In the genomic region with DNA sequence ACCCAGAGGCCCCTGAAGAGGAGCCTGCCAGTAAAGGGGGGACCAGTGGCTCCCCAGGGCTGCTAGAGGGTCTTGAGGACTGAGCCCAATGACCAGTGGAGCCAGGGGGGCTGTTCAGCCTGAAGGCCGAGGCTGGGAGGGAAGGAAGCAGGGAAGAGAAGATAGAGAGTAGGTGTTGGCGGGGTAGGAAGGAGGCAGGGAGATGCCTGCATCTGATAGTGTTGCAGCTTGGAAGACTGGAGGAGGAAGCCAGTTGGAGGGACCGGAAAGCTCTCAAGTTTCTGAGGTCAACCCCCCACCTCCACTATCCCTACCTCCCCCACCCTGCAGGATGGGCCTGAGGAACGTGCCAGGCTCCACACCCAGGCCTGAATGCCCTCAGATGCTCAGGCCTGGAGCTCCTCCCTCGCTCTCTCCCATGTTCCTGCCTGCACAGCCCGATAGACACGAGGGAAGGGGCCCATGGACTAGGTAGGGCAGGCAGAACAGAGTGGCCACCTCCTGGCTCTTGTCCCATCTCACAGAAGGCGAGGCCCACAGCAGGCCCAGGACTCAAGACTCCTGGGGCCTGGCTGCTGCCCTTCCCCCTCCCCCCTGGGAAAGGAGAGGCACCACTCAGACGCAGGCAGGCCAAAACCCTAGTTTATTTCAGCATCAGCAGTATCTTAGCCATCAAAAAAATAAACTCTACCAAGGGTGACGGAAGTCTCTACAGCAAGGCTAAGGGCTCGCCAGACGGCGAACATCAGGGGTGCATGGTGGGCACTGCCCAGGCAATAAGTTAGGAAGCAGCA, we compare ENCODE assay signal across 8 cellular contexts. TPM values are rescaled to one million over a fixed set of nuclear protein-coding genes. Genes with fewer than 3 reads are reported as not detected.
DNase-seq lines count a peak whose midpoint lies in the region; ATAC-seq and TF ChIP-seq lines count a peak whose summit lies in the region.

No MANE protein-coding gene starts in this region.

- peaks cover 19% of the 10 kb centered on the region for H3K36me3 ChIP-seq in endodermal cell (ENCODE audit: control insufficient read depth, insufficient read depth, low read length)

- no peak for TF ChIP-seq CTCF in endodermal cell (conservative IDR thresholded peaks at IDR 0.05)
- no peak for TF ChIP-seq CTCF in osteocyte (IDR thresholded peaks at IDR 0.05)
- TF ChIP-seq CTCF in foreskin keratinocyte (conservative IDR thresholded peaks at IDR 0.05), result no peak

- H3K27me3 ChIP-seq in endodermal cell (ENCODE audit: control insufficient read depth, insufficient read depth, low read length, poor library complexity, severe bottlenecking) (peaks cover 11% of the 10 kb centered on the region), foreskin keratinocyte (peaks cover 42% of the 10 kb centered on the region)

- H3K9me3 Mint-ChIP-seq in endodermal cell, result no peaks in the 10 kb centered on the region
- no peaks in the 10 kb centered on the region for H3K9me3 Mint-ChIP-seq in osteocyte (ENCODE audit: unreplicated experiment)

- H3K4me3 Mint-ChIP-seq in endodermal cell, result peak overlapping the region; percentile 67
- H3K4me3 Mint-ChIP-seq in osteocyte (ENCODE audit: unreplicated experiment), result no peak overlapping the region

- H3K36me3 Mint-ChIP-seq in endodermal cell (ENCODE audit: low read depth) (peaks cover 14% of the 10 kb centered on the region), osteocyte (ENCODE audit: unreplicated experiment) (no peaks in the 10 kb centered on the region)

- H3K4me1 Mint-ChIP-seq in endodermal cell (peaks cover 15% of the 10 kb centered on the region), osteocyte (ENCODE audit: unreplicated experiment) (peaks cover 25% of the 10 kb centered on the region)

- H3K27ac ChIP-seq in endodermal cell (ENCODE audit: low read depth, low read length) (peak overlapping the region; percentile 44), foreskin keratinocyte (no peak overlapping the region)

- H3K4me1 ChIP-seq in endodermal cell (ENCODE audit: control insufficient read depth, insufficient read depth, low read length) (peaks cover 11% of the 10 kb centered on the region), foreskin keratinocyte (no peaks in the 10 kb centered on the region)

- no peak overlapping the region for H3K9ac ChIP-seq in endodermal cell (ENCODE audit: extremely low read depth, low read length, poor library complexity, severe bottlenecking)

- H3K4me3 ChIP-seq in endodermal cell (ENCODE audit: low read length), result no peak overlapping the region

- WGBS in endodermal cell (ENCODE audit: insufficient coverage in 1 of 2, insufficient read length in 1 of 2), 2 experiments, result 91% methylated on average over 9 to 13 of the region's 13 CpGs

- no peak for ATAC-seq in foreskin keratinocyte
- no peak for ATAC-seq in GM18873 (IDR thresholded peaks at IDR 0.05; ENCODE audit: low FRiP score, unreplicated experiment)

- H3K9me3 ChIP-seq in endodermal cell (ENCODE audit: control insufficient read depth, low read length), result no peaks in the 10 kb centered on the region

- H3K27ac Mint-ChIP-seq in endodermal cell (peak overlapping the region; percentile 79), osteocyte (ENCODE audit: unreplicated experiment) (peak overlapping the region; percentile 54)

- DNase-seq in EL (peak; percentile 45), NCI-H226 (peak; percentile 82), endodermal cell (no peak), osteocyte (ENCODE audit: extremely low spot score, unreplicated experiment) (no peak), foreskin keratinocyte (no peak), SKM-1 (lab: John Stamatoyannopoulos, UW; ENCODE audit: unreplicated experiment) (no peak)
- no peak for DNase-seq in activated effector memory CD4-positive, alpha-beta T cell treated with anti-CD3 and anti-CD28 coated beads, Interleukin-2, amount 50 U/mL, for 16 hours

- H3K27me3 Mint-ChIP-seq in endodermal cell (ENCODE audit: insufficient read depth), result peaks cover 10% of the 10 kb centered on the region
- H3K27me3 Mint-ChIP-seq in osteocyte (ENCODE audit: unreplicated experiment), result peaks cover 4% of the 10 kb centered on the region

RNA-seq across cellular contexts. Expression of gene CKB, which starts 3.4 kb away (rescaled TPM):
- total RNA-seq in endodermal cell (100 to 1,000 TPM; 602 to 920 TPM), osteocyte (25.4 and 31.4 TPM in 2 replicates), foreskin keratinocyte (1.8 and 4.1 TPM in 2 replicates)
- polyA plus RNA-seq in endodermal cell (2013, experiment 1 of 2), result 1,216 TPM
- 1,012 TPM for polyA plus RNA-seq in endodermal cell (2013, experiment 2 of 2)
- polyA plus RNA-seq in foreskin keratinocyte, result 4.4 and 7.1 TPM in 2 replicates

RNA-seq across cellular contexts. Expression of gene TRMT61A, which starts 9.8 kb away (rescaled TPM):
- total RNA-seq in endodermal cell (1 to 10 TPM; 7.4 to 7.9 TPM), osteocyte (10.9 and 11.5 TPM in 2 replicates), foreskin keratinocyte (12.0 and 14.1 TPM in 2 replicates)
- polyA plus RNA-seq in endodermal cell (2013, experiment 1 of 2), result 4.5 TPM
- 4.1 TPM for polyA plus RNA-seq in endodermal cell (2013, experiment 2 of 2)
- 13.8 and 14.9 TPM in 2 replicates for polyA plus RNA-seq in foreskin keratinocyte

RNA-seq across cellular contexts. Expression of gene BAG5, which starts 43.2 kb away (rescaled TPM):
- total RNA-seq in endodermal cell (10 to 100 TPM; 27.6 to 28.1 TPM), osteocyte (21.9 and 22.4 TPM in 2 replicates), foreskin keratinocyte (25.7 and 28.0 TPM in 2 replicates)
- polyA plus RNA-seq in endodermal cell (2013, experiment 1 of 2), result 20.2 TPM
- 20.5 TPM for polyA plus RNA-seq in endodermal cell (2013, experiment 2 of 2)
- 9.0 and 11.1 TPM in 2 replicates for polyA plus RNA-seq in foreskin keratinocyte

RNA-seq across cellular contexts. Expression of gene COA8, which starts 43.5 kb away (rescaled TPM):
- 10 to 100 TPM; 30.1 to 39.8 TPM for total RNA-seq in endodermal cell
- polyA plus RNA-seq in endodermal cell (2013, experiment 1 of 2), result 34.9 TPM
- polyA plus RNA-seq in endodermal cell (2013, experiment 2 of 2), result 38.8 TPM
- total RNA-seq in osteocyte, result 41.0 and 42.0 TPM in 2 replicates
- total RNA-seq in foreskin keratinocyte, result 46.2 and 46.5 TPM in 2 replicates
- polyA plus RNA-seq in foreskin keratinocyte, result 76.4 and 88.0 TPM in 2 replicates

Comparison
In these comparisons a context has a peak if more than half of its experiments do, and no peak if none do; other contexts are left out.
1. DNase-seq: peak in EL (single experiment) and NCI-H226 (single experiment); none in endodermal cell (single experiment), osteocyte (single experiment), foreskin keratinocyte (0 of 2), activated effector memory CD4-positive, alpha-beta T cell treated with anti-CD3 and anti-CD28 coated beads, Interleukin-2, amount 50 U/mL, for 16 hours (single experiment) and SKM-1 (single experiment).
2. RNA of gene CKB, which starts 3.4 kb away (total RNA-seq): 602 to 920 TPM in endodermal cell; 25.4 to 31.4 TPM in osteocyte and 1.8 to 4.1 TPM in foreskin keratinocyte; every median in the first group is over 10 times any median in the second.